Comparison of ENCODE assay signal across 1 cellular context in the genomic region with DNA sequence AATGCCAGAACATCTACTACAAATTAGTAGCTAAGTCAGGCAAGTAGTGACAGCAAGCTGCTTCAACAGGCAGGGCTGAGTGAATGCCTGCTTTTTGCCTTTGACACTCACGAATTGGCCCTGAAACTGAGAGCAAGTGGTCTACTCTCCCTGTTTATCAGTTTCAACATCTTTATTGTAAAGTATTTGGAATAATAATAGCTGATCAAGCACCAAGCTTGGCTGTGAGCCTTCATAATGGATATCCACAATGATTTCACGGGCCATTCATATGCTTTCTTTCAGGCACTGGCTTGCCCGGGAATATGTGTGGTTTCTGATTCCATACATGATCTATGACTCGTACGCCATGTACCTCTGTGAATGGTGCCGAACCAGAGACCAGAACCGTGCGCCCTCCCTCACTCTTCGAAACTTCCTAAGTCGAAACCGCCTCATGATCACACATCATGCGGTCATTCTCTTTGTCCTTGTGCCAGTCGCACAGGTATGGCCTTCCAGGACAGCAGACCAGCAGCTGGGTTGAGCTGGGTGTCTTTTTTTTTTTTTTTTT.
TF ChIP-seq lines count a peak whose summit lies in the region.

No MANE protein-coding gene starts in this region.

TF ChIP-seq in endothelial cell of umbilical vein, 7 proteins besides CTCF, POLR2A, EP300 and RAD21:
- TF ChIP-seq FOS (IDR thresholded peaks at IDR 0.05; ENCODE audit: borderline replicate concordance, insufficient read depth, low read length) (no peak), GATA2 (IDR thresholded peaks at IDR 0.05; ENCODE audit: insufficient read depth, insufficient read length, low read depth, low read length) (no peak), JUN (IDR thresholded peaks at IDR 0.05; ENCODE audit: borderline replicate concordance, insufficient read depth, insufficient read length, low read depth) (no peak), MYC (IDR thresholded peaks at IDR 0.05; ENCODE audit: low read depth, low read length) (no peak), POLR2AphosphoS5 (IDR thresholded peaks at IDR 0.05; ENCODE audit: insufficient read depth, low read depth, low read length) (no peak), EZH2 (IDR thresholded peaks at IDR 0.05; ENCODE audit: borderline replicate concordance, low read depth, low read length, severe bottlenecking) (no peak)
- TF ChIP-seq, protein P1, sequence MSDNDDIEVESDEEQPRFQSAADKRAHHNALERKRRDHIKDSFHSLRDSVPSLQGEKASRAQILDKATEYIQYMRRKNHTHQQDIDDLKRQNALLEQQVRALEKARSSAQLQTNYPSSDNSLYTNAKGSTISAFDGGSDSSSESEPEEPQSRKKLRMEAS (IDR thresholded peaks at IDR 0.05; ENCODE audit: insufficient read depth, insufficient read length): no peak
